Comparison of ENCODE assay signal across 23 cellular contexts in the genomic region with DNA sequence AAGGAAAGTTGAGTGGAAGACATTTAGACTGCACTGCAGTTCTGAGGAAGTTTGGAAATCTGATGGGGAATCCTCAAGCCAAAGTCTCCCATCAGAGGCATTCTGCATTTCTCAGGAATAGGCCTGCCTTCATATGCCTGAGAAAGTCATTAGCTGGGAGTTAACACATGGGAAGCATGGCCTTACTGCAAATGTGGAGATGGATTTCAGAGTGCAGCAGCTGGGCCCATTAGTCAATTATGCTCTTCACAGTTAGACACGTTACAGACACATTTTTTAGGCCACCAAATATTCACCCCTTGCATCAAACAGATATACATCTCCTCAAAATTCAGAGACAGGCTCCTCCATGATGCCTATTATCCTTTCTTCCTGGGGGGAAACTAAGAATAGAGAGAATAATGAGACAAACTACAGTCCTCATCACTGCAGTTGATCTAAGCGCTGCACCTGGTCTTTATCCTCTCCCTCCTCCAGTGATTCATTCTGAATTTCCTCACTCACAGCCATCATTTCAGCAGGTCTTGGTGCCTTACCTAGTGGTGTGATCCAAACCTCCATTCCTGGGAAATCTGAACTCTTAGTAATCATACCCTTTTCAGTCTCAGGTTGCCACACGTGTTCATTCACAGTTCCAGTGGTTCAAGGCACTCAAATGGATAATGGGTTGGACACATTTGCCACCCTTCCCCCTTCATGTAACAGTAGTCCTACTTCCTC. TPM values are rescaled to one million over a fixed set of nuclear protein-coding genes. Genes with fewer than 3 reads are reported as not detected.
DNase-seq lines count a peak whose midpoint lies in the region; ATAC-seq and TF ChIP-seq lines count a peak whose summit lies in the region.
"Had no signal": no experiment of that assay in that cellular context is flagged by ENCODE, and none has a peak within 500 bp of the region (broad histone marks: within the 10 kb centered on the region; RNA-seq: fewer than 3 reads in every experiment).

No MANE protein-coding gene starts in this region.

- no peaks in the 10 kb centered on the region for H3K79me2 ChIP-seq in GM23248 (ENCODE audit: insufficient read depth)

- H3K4me1 ChIP-seq in psoas muscle (no peaks in the 10 kb centered on the region), ovary (ENCODE audit: insufficient read depth) (no peaks in the 10 kb centered on the region), GM23248 (ENCODE audit: insufficient read depth) (no peaks in the 10 kb centered on the region)
- H3K4me1 ChIP-seq: body of pancreas, heart right ventricle had no signal

- no peak for TF ChIP-seq EP300 in ovary (IDR thresholded peaks at IDR 0.05)

- H3F3A ChIP-seq in GM23248 (ENCODE audit: insufficient read depth), result no peaks in the 10 kb centered on the region

- 58 to 67% (median 63%) methylated on average over 3 of the region's 3 CpGs for WGBS in psoas muscle, 3 donors
- 83 to 89% (median 87%) methylated on average over 3 of the region's 3 CpGs for WGBS in ovary, 3 donors
- 65 to 74% methylated on average over 3 of the region's 3 CpGs for WGBS in GM23248 (ENCODE audit: low coverage in 1 of 2, low lambda C conversion rate in 2 of 2, missing lambda C conversion rate in 2 of 2), 2 experiments

- H3K27me3 ChIP-seq in psoas muscle (ENCODE audit: insufficient read depth in 3 of 3, low read length in 2 of 3), result no peaks in the 10 kb centered on the region
- no peaks in the 10 kb centered on the region for H3K27me3 ChIP-seq in ovary
- H3K27me3 ChIP-seq in GM23248 (replicated peaks; ENCODE audit: insufficient read depth), result no peaks in the 10 kb centered on the region
- H3K27me3 ChIP-seq: body of pancreas, heart right ventricle had no signal

- in situ Hi-C loops in GM23248 (cut with MboI), result no loop called here

- intact Hi-C loops in psoas muscle (cut with DNase I) (no loop called here), ovary (cut with DNase I) (no loop called here)

- peak; percentile 5 for DNase-seq in NCI-H510A treated with DMSO at 0.1 percent for 48 hours (lab: John Stamatoyannopoulos, UW)
- no peak for DNase-seq in NCI-H510A (lab: John Stamatoyannopoulos, UW)
- peak; percentile 76 for DNase-seq in NCI-H524 treated with DMSO at 0.1 percent for 48 hours (lab: John Stamatoyannopoulos, UW)
- DNase-seq in epithelial cell of esophagus (ENCODE audit: low read depth), result peak; percentile 88
- no peak for DNase-seq in psoas muscle
- no peak for DNase-seq in ovary
- no peak for DNase-seq in CD1c-positive myeloid dendritic cell (ENCODE audit: extremely low spot score)
- DNase-seq in GM23248, result no peak
- DNase-seq: activated CD8-positive, alpha-beta T cell treated with anti-CD3 and anti-CD28 coated beads, Interleukin-2, amount 10 ng/mL, durations not matched to agents 7 days and 5 days; activated effector memory CD4-positive, alpha-beta T cell treated with Interleukin-2 at 50 U/mL for 16 hours; activated T-cell treated with anti-CD3 and anti-CD28 coated beads for 4 hours; body of pancreas; DMS79; erythroblast; GF-D8; heart right ventricle; mesenchymal stem cell; NCI-H1930; NCI-H774; occipital lobe; PC-3; SHP77; T-cell had no signal

- H3K4me2 ChIP-seq in GM23248 (ENCODE audit: unreplicated experiment), result no peak overlapping the region

- no peaks in the 10 kb centered on the region for H3K9me3 ChIP-seq in psoas muscle
- H3K9me3 ChIP-seq in ovary, result no peaks in the 10 kb centered on the region
- H3K9me3 ChIP-seq in GM23248 (ENCODE audit: low read depth), result no peaks in the 10 kb centered on the region
- H3K9me3 ChIP-seq: body of pancreas had no signal

- no peaks in the 10 kb centered on the region for H3K9me2 ChIP-seq in GM23248 (ENCODE audit: insufficient read depth)

- TF ChIP-seq CTCF in epithelial cell of esophagus (IDR thresholded peaks at IDR 0.05; ENCODE audit: insufficient read depth, low read depth, low read length, missing control alignments), result no peak
- no peak for TF ChIP-seq CTCF in psoas muscle (IDR thresholded peaks at IDR 0.05)
- TF ChIP-seq CTCF in ovary (IDR thresholded peaks at IDR 0.05), result no peak

- H3K27ac ChIP-seq in psoas muscle (no peak overlapping the region), ovary (no peak overlapping the region), GM23248 (no peak overlapping the region)
- H3K27ac ChIP-seq: body of pancreas, heart right ventricle had no signal

- no peaks in the 10 kb centered on the region for H4K20me1 ChIP-seq in GM23248 (ENCODE audit: insufficient read depth)

- H3K9ac ChIP-seq in GM23248, result no peak overlapping the region

- H3K36me3 ChIP-seq in psoas muscle (ENCODE audit: insufficient read depth in 1 of 2, low read depth in 1 of 2) (no peaks in the 10 kb centered on the region), ovary (no peaks in the 10 kb centered on the region), GM23248 (ENCODE audit: low read depth) (no peaks in the 10 kb centered on the region)
- H3K36me3 ChIP-seq: heart right ventricle had no signal

- H2AFZ ChIP-seq in GM23248, result no peak overlapping the region

- ATAC-seq in psoas muscle, result peak in 3 of 4 donors; percentile 11 to 95 (median 75)
- ATAC-seq: activated CD8-positive, alpha-beta T cell treated with anti-CD3 and anti-CD28 coated beads, Interleukin-2, amount 10 ng/mL, durations not matched to agents 7 days and 5 days; body of pancreas; heart right ventricle; PC-3; T-cell had no signal

- no peak for TF ChIP-seq POLR2A in ovary (IDR thresholded peaks at IDR 0.05)

- H3K4me3 ChIP-seq in epithelial cell of esophagus (ENCODE audit: low read length) (no peak overlapping the region), psoas muscle (no peak overlapping the region), ovary (no peak overlapping the region), GM23248 (no peak overlapping the region)
- H3K4me3 ChIP-seq: body of pancreas, heart right ventricle had no signal

RNA-seq across cellular contexts. Expression of gene PPP2CA, which starts 47.9 kb away (rescaled TPM):
- total RNA-seq in psoas muscle (100 to 1,000 TPM; 107 to 140 (median 123) TPM), ovary (100 to 1,000 TPM in 2 of 7 donors, 10 to 100 TPM in 5; 76.1 to 142 (median 91.6) TPM)
- polyA plus RNA-seq in psoas muscle (100 to 1,000 TPM in 1 of 3 donors, 10 to 100 TPM in 2; 53.0 to 105 (median 95.3) TPM), ovary (10 to 100 TPM; 28.0 to 81.7 TPM), GM23248 (2016; fragmentation: Nextera tagmentation; extraction: Ambion mirVana) (223 and 249 TPM in 2 replicates)
- 184 and 193 TPM in 2 replicates for total RNA-seq in GM23248 (2014; rRNA removed; shearing (Covaris generic))

Comparison
In these comparisons a context has a peak if more than half of its experiments do, and no peak if none do; other contexts are left out.
1. DNase-seq: peak in NCI-H510A treated with DMSO at 0.1 percent for 48 hours (single experiment), NCI-H524 treated with DMSO at 0.1 percent for 48 hours (single experiment) and epithelial cell of esophagus (single experiment); none in NCI-H510A (single experiment), psoas muscle (0 of 2), ovary (0 of 5), CD1c-positive myeloid dendritic cell (single experiment) and GM23248 (single experiment).